In the genomic region with DNA sequence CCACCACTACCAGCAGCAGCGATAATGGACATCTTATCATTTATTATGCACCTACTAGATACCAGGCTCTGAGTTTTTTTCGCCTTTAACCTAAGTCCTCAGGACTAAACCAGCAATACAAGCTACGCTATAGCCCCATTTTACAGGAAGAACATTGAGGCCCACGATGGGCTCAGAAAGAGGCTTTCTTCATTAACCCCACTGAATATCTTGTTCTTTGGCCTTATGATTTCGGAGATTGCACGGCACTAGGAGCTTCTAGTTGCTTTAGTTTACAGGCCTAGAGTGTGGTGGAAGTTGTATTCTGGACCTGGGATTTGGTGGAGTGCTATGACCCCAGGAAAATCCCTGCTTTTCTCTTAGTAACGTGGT, we compare ENCODE assay signal across 1 cellular context.
TF ChIP-seq lines count a peak whose summit lies in the region.

No MANE protein-coding gene starts in this region.

TF ChIP-seq in HepG2, 621 proteins besides CTCF, POLR2A, EP300 and RAD21:
- TF ChIP-seq MAZ (IDR thresholded peaks at IDR 0.05; ENCODE audit: borderline replicate concordance, low read depth, low read length) (no peak), MAZ (CRISPR knock-in tag; IDR thresholded peaks at IDR 0.05; ENCODE audit: low read depth) (no peak), PCBP2 (optimal IDR thresholded peaks at IDR 0.05; ENCODE audit: low read depth, low read length, poor library complexity, severe bottlenecking) (no peak), ZMYM3 (CRISPR knock-in tag; IDR thresholded peaks at IDR 0.05) (peak; percentile 55), ADNP (CRISPR knock-in tag; IDR thresholded peaks at IDR 0.05) (0 out of 2 replicates have a peak, but pooled peaks have one; percentile 18), IRF2 (CRISPR knock-in tag; IDR thresholded peaks at IDR 0.05) (no peak), NFRKB (IDR thresholded peaks at IDR 0.05) (no peak), KDM1A (CRISPR knock-in tag; IDR thresholded peaks at IDR 0.05) (peak; percentile 65), CEBPB (IDR thresholded peaks at IDR 0.05; ENCODE audit: borderline replicate concordance, low read depth, low read length) (no peak), ZFX (CRISPR knock-in tag; IDR thresholded peaks at IDR 0.05; ENCODE audit: low read depth) (0 out of 2 replicates have a peak, but pooled peaks have one; percentile 30), ZNF629 (CRISPR knock-in tag; conservative IDR thresholded peaks at IDR 0.05) (peak; percentile 96)
- TF ChIP-seq, protein P1, sequence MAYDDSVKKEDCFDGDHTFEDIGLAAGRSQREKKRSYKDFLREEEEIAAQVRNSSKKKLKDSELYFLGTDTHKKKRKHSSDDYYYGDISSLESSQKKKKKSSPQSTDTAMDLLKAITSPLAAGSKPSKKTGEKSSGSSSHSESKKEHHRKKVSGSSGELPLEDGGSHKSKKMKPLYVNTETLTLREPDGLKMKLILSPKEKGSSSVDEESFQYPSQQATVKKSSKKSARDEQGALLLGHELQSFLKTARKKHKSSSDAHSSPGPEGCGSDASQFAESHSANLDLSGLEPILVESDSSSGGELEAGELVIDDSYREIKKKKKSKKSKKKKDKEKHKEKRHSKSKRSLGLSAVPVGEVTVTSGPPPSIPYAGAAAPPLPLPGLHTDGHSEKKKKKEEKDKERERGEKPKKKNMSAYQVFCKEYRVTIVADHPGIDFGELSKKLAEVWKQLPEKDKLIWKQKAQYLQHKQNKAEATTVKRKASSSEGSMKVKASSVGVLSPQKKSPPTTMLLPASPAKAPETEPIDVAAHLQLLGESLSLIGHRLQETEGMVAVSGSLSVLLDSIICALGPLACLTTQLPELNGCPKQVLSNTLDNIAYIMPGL (CRISPR knock-in tag; IDR thresholded peaks at IDR 0.05; ENCODE audit: borderline replicate concordance in 1 of 2, low read depth in 1 of 2) = 0 out of 4 replicates have a peak, but pooled peaks of 1 of the 2 experiments have one; percentile 14
- TF ChIP-seq, protein P2, sequence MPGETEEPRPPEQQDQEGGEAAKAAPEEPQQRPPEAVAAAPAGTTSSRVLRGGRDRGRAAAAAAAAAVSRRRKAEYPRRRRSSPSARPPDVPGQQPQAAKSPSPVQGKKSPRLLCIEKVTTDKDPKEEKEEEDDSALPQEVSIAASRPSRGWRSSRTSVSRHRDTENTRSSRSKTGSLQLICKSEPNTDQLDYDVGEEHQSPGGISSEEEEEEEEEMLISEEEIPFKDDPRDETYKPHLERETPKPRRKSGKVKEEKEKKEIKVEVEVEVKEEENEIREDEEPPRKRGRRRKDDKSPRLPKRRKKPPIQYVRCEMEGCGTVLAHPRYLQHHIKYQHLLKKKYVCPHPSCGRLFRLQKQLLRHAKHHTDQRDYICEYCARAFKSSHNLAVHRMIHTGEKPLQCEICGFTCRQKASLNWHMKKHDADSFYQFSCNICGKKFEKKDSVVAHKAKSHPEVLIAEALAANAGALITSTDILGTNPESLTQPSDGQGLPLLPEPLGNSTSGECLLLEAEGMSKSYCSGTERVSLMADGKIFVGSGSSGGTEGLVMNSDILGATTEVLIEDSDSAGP (CRISPR knock-in tag; IDR thresholded peaks at IDR 0.05; ENCODE audit: borderline replicate concordance) = no peak
TF ChIP-seq in HepG2: peak in this region for 6.
